14 cellular contexts compared by ENCODE assay signal in the genomic region with DNA sequence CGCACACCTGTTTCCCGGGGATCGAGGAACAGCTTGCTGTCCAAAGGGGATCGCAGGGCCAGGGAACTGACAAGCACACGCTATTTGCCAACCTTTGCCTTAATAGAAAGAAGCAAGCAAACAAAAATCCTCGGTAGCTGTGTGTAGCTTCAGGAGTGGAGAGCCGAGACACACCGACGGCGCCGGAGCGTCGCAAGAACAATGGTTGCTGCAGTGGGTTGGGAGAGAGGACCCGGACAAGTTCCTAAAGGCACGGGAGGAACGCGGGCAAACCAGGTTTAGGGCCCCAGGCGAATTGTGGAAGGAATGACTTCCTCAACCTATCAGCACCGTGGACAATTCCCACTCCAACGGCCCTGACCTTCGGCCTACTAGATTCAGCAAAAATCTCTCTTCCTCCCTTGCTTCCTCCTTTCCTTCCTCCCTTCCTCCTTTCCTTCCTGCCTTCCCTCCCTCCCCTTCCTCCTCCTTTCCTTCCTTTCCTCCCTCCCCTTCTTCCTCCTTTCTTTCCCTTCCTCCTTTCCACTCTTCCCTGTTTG. TPM values are rescaled to one million over a fixed set of nuclear protein-coding genes. Genes with fewer than 3 reads are reported as not detected.
DNase-seq lines count a peak whose midpoint lies in the region; ATAC-seq and TF ChIP-seq lines count a peak whose summit lies in the region.
"Had no signal": no experiment of that assay in that cellular context is flagged by ENCODE, and none has a peak within 500 bp of the region (broad histone marks: within the 10 kb centered on the region; RNA-seq: fewer than 3 reads in every experiment).

No MANE protein-coding gene starts in this region.

- peaks cover 0 to 10% (median 4%) of the 10 kb centered on the region in 5 donors for H3K36me3 Mint-ChIP-seq in naive thymus-derived CD4-positive, alpha-beta T cell

- intact Hi-C loops in IMR-90 (cut with micrococcal nuclease) (no loop called here), adrenal gland (cut with DNase I) (no loop called here)
- intact Hi-C loops in naive thymus-derived CD4-positive, alpha-beta T cell (cut with micrococcal nuclease): no loop called here

- H4K20me1 ChIP-seq in IMR-90 (ENCODE audit: insufficient read depth, low read length): peaks cover 4% of the 10 kb centered on the region; the same call in 1 of the 2 replicates

- H3K27ac Mint-ChIP-seq in naive thymus-derived CD4-positive, alpha-beta T cell: no peak overlapping the region

- H3K18ac ChIP-seq in IMR-90 (ENCODE audit: low read depth, low read length): no peak overlapping the region

- peaks cover 14% of the 10 kb centered on the region; the same call in 1 of the 2 replicates for H3K9me3 ChIP-seq in IMR-90 (ENCODE audit: control insufficient read depth, insufficient read depth, low read length)
- H3K9me3 ChIP-seq in naive thymus-derived CD4-positive, alpha-beta T cell (ENCODE audit: control insufficient read depth in 2 of 3, low read length in 3 of 3): no peaks in the 10 kb centered on the region
- no peaks in the 10 kb centered on the region for H3K9me3 ChIP-seq in adrenal gland (replicated peaks in 1 of 3)
- H3K9me3 ChIP-seq: thyroid gland had no signal

- H2BK20ac ChIP-seq in IMR-90 (ENCODE audit: low read depth, low read length): no peak overlapping the region

- H3K4me3 Mint-ChIP-seq in naive thymus-derived CD4-positive, alpha-beta T cell: peak overlapping the region in 7 of 10 donors; percentile 0 to 78 (median 4)

- no peak overlapping the region for H3K4me2 ChIP-seq in IMR-90 (ENCODE audit: low read depth, low read length)

- no peak for TF ChIP-seq POLR2A in IMR-90 (IDR thresholded peaks at IDR 0.05; ENCODE audit: low read depth, low read length)
- no peak for TF ChIP-seq POLR2A in adrenal gland (IDR thresholded peaks at IDR 0.05)

- H4K8ac ChIP-seq in IMR-90 (ENCODE audit: low read depth in 2 of 2, low read length in 2 of 2): no peak overlapping the region

- no peak overlapping the region for H2BK15ac ChIP-seq in IMR-90 (ENCODE audit: low read depth, low read length)

- no TSS peak for BruUV-seq in IMR-90 (replicated peaks; lab: Mats Ljungman, UMichigan)

- no peak overlapping the region for H2AK5ac ChIP-seq in IMR-90 (ENCODE audit: low read depth, low read length)

- H3K36me3 ChIP-seq in IMR-90 (ENCODE audit: control insufficient read depth, insufficient read depth, low read length) (no peaks in the 10 kb centered on the region), adrenal gland (replicated peaks in 1 of 2) (no peaks in the 10 kb centered on the region)
- no peaks in the 10 kb centered on the region for H3K36me3 ChIP-seq in naive thymus-derived CD4-positive, alpha-beta T cell (ENCODE audit: control insufficient read depth in 2 of 3, insufficient read depth in 3 of 3, low read length in 3 of 3)
- H3K36me3 ChIP-seq: thyroid gland had no signal

- H3K27me3 ChIP-seq in IMR-90 (ENCODE audit: control insufficient read depth, insufficient read depth, low read length): peaks cover 62% of the 10 kb centered on the region
- peaks cover 19 to 31% of the 10 kb centered on the region in 2 donors for H3K27me3 ChIP-seq in naive thymus-derived CD4-positive, alpha-beta T cell (ENCODE audit: control insufficient read depth in 2 of 2, insufficient read depth in 2 of 2, low read length in 2 of 2)
- peaks cover 68% of the 10 kb centered on the region for H3K27me3 ChIP-seq in adrenal gland

- no peak overlapping the region for H3K4me3 ChIP-seq in IMR-90 (ENCODE audit: insufficient read depth, low read depth, low read length)
- no peak overlapping the region for H3K4me3 ChIP-seq in naive thymus-derived CD4-positive, alpha-beta T cell (ENCODE audit: low read length)
- no peak overlapping the region for H3K4me3 ChIP-seq in adrenal gland
- H3K4me3 ChIP-seq: thyroid gland had no signal

- in situ Hi-C loops in IMR-90 (cut with MboI; ENCODE audit: low sequenced_read_pairs): no loop called here

- no peak overlapping the region for H2AFZ ChIP-seq in IMR-90 (replicated peaks; ENCODE audit: low read length, poor library complexity)

- CTCF ChIA-PET in IMR-90 (lab: Yijun Ruan, JAX): no interaction called here
- CTCF ChIA-PET in naive thymus-derived CD4-positive, alpha-beta T cell (lab: Charles Lee): interaction anchor here (0.9 kb wide), 1 partner anchor 9 kb away, joined by 3 read pairs; no protein-coding TSS in a partner anchor

- no peak overlapping the region for H3K9ac ChIP-seq in IMR-90 (ENCODE audit: low read depth, low read length)

- peaks cover 28 to 46% (median 39%) of the 10 kb centered on the region in 7 donors for H3K4me1 Mint-ChIP-seq in naive thymus-derived CD4-positive, alpha-beta T cell

- WGBS in IMR-90 (ENCODE audit: extremely low coverage in 2 of 2, insufficient read length in 1 of 2), 2 experiments: 0% methylated on average over 3 of the region's 21 CpGs; no CpG with 5 or more reads in 1 of the 2 experiments
- WGBS in adrenal gland, 4 donors: 5 to 8% (median 7%) methylated on average over 21 of the region's 21 CpGs

- H3K4ac ChIP-seq in IMR-90 (ENCODE audit: low read depth, low read length): no peak overlapping the region

- dilution Hi-C loops in IMR-90 (cut with HindIII; ENCODE audit: low sequenced_read_pairs, unreplicated experiment): no loop called here

- peaks cover 7% of the 10 kb centered on the region; the same call in 1 of the 2 replicates for H3K9me1 ChIP-seq in IMR-90 (ENCODE audit: insufficient read depth, low read length)

- no peak overlapping the region for H2AK9ac ChIP-seq in IMR-90 (replicated peaks; ENCODE audit: low read depth, low read length, poor library complexity)

- peak; percentile 34 for DNase-seq in EL
- peak; percentile 12 for DNase-seq in IMR-90
- DNase-seq in cerebellum (ENCODE audit: low spot score): peak; percentile 61
- no peak for DNase-seq in naive thymus-derived CD4-positive, alpha-beta T cell
- no peak for DNase-seq in adrenal gland
- no peak for DNase-seq in LoVo (ENCODE audit: low spot score)
- DNase-seq in stimulated activated CD4-positive, alpha-beta T cell treated with anti-CD3 and anti-CD28 coated beads, Interleukin-1b, Interleukin-23, amount 100 ng/mL, for 48 hours: no peak
- DNase-seq in NCI-H1436 (lab: John Stamatoyannopoulos, UW): no peak
- DNase-seq: DND-41, NCI-H526, thyroid gland had no signal

- no peak overlapping the region for H4K5ac ChIP-seq in IMR-90 (ENCODE audit: low read depth, low read length)

- no peaks in the 10 kb centered on the region; the same call in 1 of the 2 replicates for H3K4me1 ChIP-seq in IMR-90 (ENCODE audit: control insufficient read depth, insufficient read depth, low read length)
- H3K4me1 ChIP-seq in naive thymus-derived CD4-positive, alpha-beta T cell (ENCODE audit: control insufficient read depth in 2 of 2, insufficient read depth in 2 of 2, low read length in 2 of 2): peaks cover 0 to 24% of the 10 kb centered on the region in 2 donors
- peaks cover 0 to 4% of the 10 kb centered on the region in 2 donors for H3K4me1 ChIP-seq in adrenal gland (replicated peaks in 1 of 2)

- H3K9me3 Mint-ChIP-seq in naive thymus-derived CD4-positive, alpha-beta T cell: peaks cover 0 to 5% (median 3%) of the 10 kb centered on the region in 11 donors

- TF ChIP-seq CTCF in IMR-90 (conservative IDR thresholded peaks at IDR 0.05; ENCODE audit: low read depth, low read length) (no peak), adrenal gland (IDR thresholded peaks at IDR 0.05) (no peak)

- peaks cover 70 to 91% (median 85%) of the 10 kb centered on the region in 5 donors for H3K27me3 Mint-ChIP-seq in naive thymus-derived CD4-positive, alpha-beta T cell

- no peak overlapping the region for H3K14ac ChIP-seq in IMR-90 (replicated peaks; ENCODE audit: low read depth, low read length)

- H2BK5ac ChIP-seq in IMR-90 (ENCODE audit: low read depth, low read length, poor library complexity, severe bottlenecking): no peak overlapping the region

- no peaks in the 10 kb centered on the region for H3K79me1 ChIP-seq in IMR-90 (ENCODE audit: low read depth in 1 of 2, low read length in 2 of 2)

- H4K91ac ChIP-seq in IMR-90 (ENCODE audit: insufficient read depth, low read depth, low read length): no peak overlapping the region

- peak; percentile 36; the same call in 1 of the 2 replicates for ATAC-seq in IMR-90 (ENCODE audit: low read depth)
- ATAC-seq in naive thymus-derived CD4-positive, alpha-beta T cell: no peak

- H3K27ac ChIP-seq in IMR-90 (ENCODE audit: insufficient read depth, low read length) (no peak overlapping the region), adrenal gland (no peak overlapping the region)
- no peak overlapping the region for H3K27ac ChIP-seq in naive thymus-derived CD4-positive, alpha-beta T cell (ENCODE audit: low read depth, low read length)
- H3K27ac ChIP-seq: thyroid gland had no signal

- POLR2A ChIA-PET in IMR-90 (lab: Charles Lee; ENCODE audit: unreplicated experiment): interaction anchor here (0.6 kb wide), 1 partner anchor 1066 kb away, joined by 3 read pairs; no protein-coding TSS in a partner anchor
- POLR2A ChIA-PET in naive thymus-derived CD4-positive, alpha-beta T cell (lab: Charles Lee): no interaction called here

- no peak for TF ChIP-seq RAD21 in IMR-90 (IDR thresholded peaks at IDR 0.05; ENCODE audit: low read length)

- no peak overlapping the region for H3K23ac ChIP-seq in IMR-90 (ENCODE audit: low read depth, low read length)

- H3K56ac ChIP-seq in IMR-90 (ENCODE audit: extremely low read depth, insufficient read depth, low read length): no peak overlapping the region

- no peak overlapping the region for H2BK120ac ChIP-seq in IMR-90 (ENCODE audit: low read depth, low read length)

TF ChIP-seq in IMR-90, 13 proteins besides CTCF, POLR2A, EP300 and RAD21:
- TF ChIP-seq CHD1 (IDR thresholded peaks at IDR 0.05; ENCODE audit: low read depth, low read length): no peak

RNA-seq across cellular contexts. Expression of a gene that starts 4.9 kb away (rescaled TPM):
- not detected in 2 replicates for total RNA-seq in IMR-90 (2012; rRNA removed)
- polyA plus RNA-seq in IMR-90 (2012; rRNA removed): not detected in 2 replicates
- polyA plus RNA-seq in IMR-90 (2012; cell fraction: cytosol; rRNA removed): not detected in 2 replicates
- not detected in 2 replicates for polyA plus RNA-seq in IMR-90 (2012; cell fraction: nucleus; rRNA removed; ENCODE audit: low replicate concordance)
- 69.3 TPM for total RNA-seq in cerebellum
- not detected for total RNA-seq in naive thymus-derived CD4-positive, alpha-beta T cell
- polyA plus RNA-seq in naive thymus-derived CD4-positive, alpha-beta T cell: not detected
- not detected for total RNA-seq in adrenal gland
- polyA plus RNA-seq in adrenal gland: not detected
- total RNA-seq: fibroblast of villous mesenchyme; lung microvascular endothelial cell; T-helper 1 cell treated with Interleukin-12 subunit alpha and Interleukin-12 subunit beta and Interleukin-4 antibody, amounts not matched to agents 30 ng/mL and 1 ng/mL, for 36 hours; thyroid gland had no signal

RNA-seq across cellular contexts. Expression of a gene that starts 28.3 kb away (rescaled TPM):
- total RNA-seq in IMR-90 (2012; rRNA removed) (under 0.01 TPM in 1 of 2 replicates, not detected in the other), cerebellum (47.5 TPM), adrenal gland (not detected)
- polyA plus RNA-seq in IMR-90 (2012; rRNA removed) (not detected in 2 replicates), adrenal gland (under 1 TPM in 1 of 3 donors, not detected in 2; 0.03 TPM)
- not detected in 2 replicates for polyA plus RNA-seq in IMR-90 (2012; cell fraction: cytosol; rRNA removed)
- not detected in 2 replicates for polyA plus RNA-seq in IMR-90 (2012; cell fraction: nucleus; rRNA removed; ENCODE audit: low replicate concordance)
- under 1 TPM in 1 of 5 experiments, not detected in 4; 0.20 TPM for total RNA-seq in naive thymus-derived CD4-positive, alpha-beta T cell
- polyA plus RNA-seq in naive thymus-derived CD4-positive, alpha-beta T cell: 10 to 100 TPM in 1 of 2 donors, 1 to 10 TPM in 1; 4.5 to 14.7 TPM
- total RNA-seq: lung microvascular endothelial cell, thyroid gland had no signal

Comparison
In these comparisons a context has a peak if more than half of its experiments do, and no peak if none do; other contexts are left out.
1. DNase-seq: peak in EL (single experiment), IMR-90 (single experiment) and cerebellum (single experiment); none in naive thymus-derived CD4-positive, alpha-beta T cell (0 of 9), adrenal gland (0 of 7), LoVo (single experiment), stimulated activated CD4-positive, alpha-beta T cell treated with anti-CD3 and anti-CD28 coated beads, Interleukin-1b, Interleukin-23, amount 100 ng/mL, for 48 hours (single experiment) and NCI-H1436 (single experiment).
2. RNA of a gene that starts 4.9 kb away (total RNA-seq): 69.3 TPM in cerebellum (single experiment); not detected in IMR-90, not detected in naive thymus-derived CD4-positive, alpha-beta T cell and not detected in adrenal gland; every median in the first group is over 10 times any median in the second.
3. RNA of a gene that starts 28.3 kb away (total RNA-seq): 47.5 TPM in cerebellum (single experiment); under 0.01 TPM in IMR-90, 0.20 TPM in naive thymus-derived CD4-positive, alpha-beta T cell and not detected in adrenal gland; every median in the first group is over 10 times any median in the second.